In genomic region chr17:7650509-7651096, GRCh38 we compare ENCODE assay signal across 8 cellular contexts. TPM values are rescaled to one million over a fixed set of nuclear protein-coding genes. Genes with fewer than 3 reads are reported as not detected.
DNase-seq lines count a peak whose midpoint lies in the region; ATAC-seq and TF ChIP-seq lines count a peak whose summit lies in the region.

TSS of gene ATP1B2 (plus strand) at chr17:7650926. CDS start at chr17:7651519, 593 bp downstream.

- no peak for TF ChIP-seq POLR2A in Peyer's patch (IDR thresholded peaks at IDR 0.05)
- TF ChIP-seq POLR2A in gastroesophageal sphincter (IDR thresholded peaks at IDR 0.05): no peak

- no peaks in the 10 kb centered on the region for H3K36me3 ChIP-seq in Peyer's patch
- H3K36me3 ChIP-seq in gastroesophageal sphincter: no peaks in the 10 kb centered on the region
- H3K36me3 ChIP-seq in neutrophil: no peaks in the 10 kb centered on the region
- no peaks in the 10 kb centered on the region for H3K36me3 ChIP-seq in stomach smooth muscle (ENCODE audit: control insufficient read depth in 2 of 2, insufficient read depth in 2 of 2, low read length in 2 of 2)

- no peak for TF ChIP-seq CTCF in AG10803 (conservative IDR thresholded peaks at IDR 0.05; ENCODE audit: low read length)
- TF ChIP-seq CTCF in Peyer's patch (IDR thresholded peaks at IDR 0.05): no peak
- no peak for TF ChIP-seq CTCF in gastroesophageal sphincter (IDR thresholded peaks at IDR 0.05)
- no peak for TF ChIP-seq CTCF in neutrophil (IDR thresholded peaks at IDR 0.05)

- 1 to 3% methylated on average over 6 to 24 of the region's 34 CpGs for WGBS in gastroesophageal sphincter (ENCODE audit: low coverage in 1 of 2), 2 donors

- peak within 1 kb of the TSS; percentile 33 for H3K4me3 ChIP-seq in AG10803 (ENCODE audit: low read length)
- peak within 1 kb of the TSS; percentile 39 to 59 (median 56) for H3K4me3 ChIP-seq in Peyer's patch
- H3K4me3 ChIP-seq in gastroesophageal sphincter: peak within 1 kb of the TSS; percentile 31 to 59
- peak within 1 kb of the TSS; percentile 12 to 57 for H3K4me3 ChIP-seq in neutrophil (ENCODE audit: low read depth in 1 of 2, low read length in 1 of 2)
- peak within 1 kb of the TSS; percentile 66 to 74 for H3K4me3 ChIP-seq in stomach smooth muscle (ENCODE audit: low read length in 2 of 2)

- ATAC-seq in HG02610 (IDR thresholded peaks at IDR 0.05; ENCODE audit: unreplicated experiment) (peak; percentile 49), gastroesophageal sphincter (peak; percentile 78), HG03439 (IDR thresholded peaks at IDR 0.05; ENCODE audit: unreplicated experiment) (no peak)

- no peaks in the 10 kb centered on the region for H3K9me3 ChIP-seq in Peyer's patch
- no peaks in the 10 kb centered on the region for H3K9me3 ChIP-seq in gastroesophageal sphincter
- H3K9me3 ChIP-seq in neutrophil: no peaks in the 10 kb centered on the region
- H3K9me3 ChIP-seq in stomach smooth muscle (ENCODE audit: control insufficient read depth in 2 of 2, low read length in 2 of 2): no peaks in the 10 kb centered on the region

- H3K27me3 ChIP-seq in Peyer's patch: peaks cover 0 to 23% of the 10 kb centered on the region in 2 donors
- peaks cover 46% of the 10 kb centered on the region for H3K27me3 ChIP-seq in gastroesophageal sphincter
- H3K27me3 ChIP-seq in neutrophil: peaks cover 97% of the 10 kb centered on the region
- peaks cover 9 to 21% of the 10 kb centered on the region in 2 donors for H3K27me3 ChIP-seq in stomach smooth muscle (ENCODE audit: control insufficient read depth in 1 of 2, insufficient read depth in 2 of 2, low read length in 2 of 2)

- H3K9ac ChIP-seq in stomach smooth muscle (ENCODE audit: low read length in 2 of 2): peak within 1 kb of the TSS; percentile 29 to 38

- no peak for TF ChIP-seq EP300 in gastroesophageal sphincter (IDR thresholded peaks at IDR 0.05)

- H3K27ac ChIP-seq in Peyer's patch: peak within 1 kb of the TSS in 3 of 4 donors; percentile 26 to 46 (median 39)
- H3K27ac ChIP-seq in gastroesophageal sphincter: peak within 1 kb of the TSS in 3 of 4 donors; percentile 66 to 77 (median 67)
- no peak within 1 kb of the TSS for H3K27ac ChIP-seq in neutrophil
- H3K27ac ChIP-seq in stomach smooth muscle (ENCODE audit: low read length): peak within 1 kb of the TSS; percentile 24

- DNase-seq in AG10803 (ENCODE audit: low read depth) (no peak), Peyer's patch (peak; percentile 74 to 90 (median 80)), activated gamma-delta T cell treated with Interleukin-2 at 50 U/mL for 16 hours (peak; percentile 70)

- peaks cover 0 to 20% (median 12%) of the 10 kb centered on the region in 4 donors for H3K4me1 ChIP-seq in Peyer's patch
- H3K4me1 ChIP-seq in gastroesophageal sphincter: peaks cover 0 to 27% (median 18%) of the 10 kb centered on the region in 3 donors
- H3K4me1 ChIP-seq in neutrophil (ENCODE audit: control insufficient read depth in 1 of 2, insufficient read depth in 1 of 2, low read depth in 1 of 2, low read length in 1 of 2): peaks cover 13% of the 10 kb centered on the region in 2 experiments
- peaks cover 18% of the 10 kb centered on the region for H3K4me1 ChIP-seq in stomach smooth muscle (ENCODE audit: control insufficient read depth, insufficient read depth, low read length)

RNA-seq across cellular contexts. Expression of gene ATP1B2, which starts in this region (rescaled TPM):
- total RNA-seq in Peyer's patch (under 1 TPM in 1 of 4 donors, not detected in 3; 0.47 TPM), gastroesophageal sphincter (1 to 10 TPM in 3 of 4 donors, under 1 TPM in 1; 0.77 to 3.6 (median 2.3) TPM)

Comparison
In these comparisons a context has a peak if more than half of its experiments do, and no peak if none do; other contexts are left out.
1. Peak in DNase-seq, H3K4me3 ChIP-seq and H3K27ac ChIP-seq in Peyer's patch; RNA of the gene not detected or under 1 TPM.